In genomic region chr2:133415210-133415876, GRCh38 we compare ENCODE assay signal across 20 cellular contexts.
DNase-seq lines count a peak whose midpoint lies in the region; ATAC-seq and TF ChIP-seq lines count a peak whose summit lies in the region.
"Had no signal": no experiment of that assay in that cellular context is flagged by ENCODE, and none has a peak within 500 bp of the region (broad histone marks: within the 10 kb centered on the region; RNA-seq: fewer than 3 reads in every experiment).

No MANE protein-coding gene starts in this region.

- DNase-seq in BE2C (peak; percentile 18), Karpas-422 (peak; percentile 6), fibroblast of the aortic adventitia (ENCODE audit: low read depth) (peak; percentile 33), myocyte (ENCODE audit: low read depth) (peak; percentile 67), upper lobe of left lung (no peak)
- DNase-seq: ACHN; activated CD4-positive, alpha-beta T cell treated with anti-CD3 and anti-CD28 coated beads, Interleukin-2, amount 10 ng/mL, durations not matched to agents 7 days and 5 days; activated naive CD4-positive, alpha-beta T cell treated with anti-CD3 and anti-CD28 coated beads, Interleukin-2, amount 50 U/mL, for 16 hours; naive B cell; NCI-H1105; NCI-H2029; NCI-H526 treated with DMSO at 0.1 percent for 48 hours; psoas muscle; RPMI8226; stimulated activated CD4-positive, alpha-beta T cell treated with anti-CD3 and anti-CD28 coated beads, Interleukin-2, amount 100 ng/mL, for 48 hours; WERI-Rb-1 had no signal

- H2AFZ ChIP-seq in Karpas-422 (ENCODE audit: low read length) = no peak overlapping the region
- H2AFZ ChIP-seq: GM23248 had no signal

- H4K20me1 ChIP-seq in Karpas-422 (ENCODE audit: insufficient read depth, low read depth, low read length) = no peaks in the 10 kb centered on the region

- ATAC-seq in GM18907 (IDR thresholded peaks at IDR 0.05; ENCODE audit: unreplicated experiment) = no peak
- no peak for ATAC-seq in upper lobe of left lung (ENCODE audit: low FRiP score in 2 of 2)
- ATAC-seq in HG02623 (IDR thresholded peaks at IDR 0.05; ENCODE audit: unreplicated experiment) = no peak
- ATAC-seq: stimulated activated effector memory CD8-positive, alpha-beta T cell treated with anti-CD3 and anti-CD28 coated beads, Interleukin-12 subunit alpha, Interleukin-12 subunit beta, amount 100 ng/mL, for 72 hours had no signal

- H3K79me2 ChIP-seq in Karpas-422 (ENCODE audit: low read length) = no peaks in the 10 kb centered on the region

- H3K4me1 ChIP-seq in BE2C = no peaks in the 10 kb centered on the region
- no peaks in the 10 kb centered on the region for H3K4me1 ChIP-seq in Karpas-422 (ENCODE audit: low read length)
- peaks cover 0 to 6% (median 2%) of the 10 kb centered on the region in 4 donors for H3K4me1 ChIP-seq in upper lobe of left lung
- H3K4me1 ChIP-seq: psoas muscle had no signal

- H3K9ac ChIP-seq in Karpas-422 (ENCODE audit: low read length) = no peak overlapping the region
- H3K9ac ChIP-seq: GM23248 had no signal

- 72 to 76% methylated on average over 3 of the region's 3 CpGs for WGBS in upper lobe of left lung, 2 donors

- no peak for TF ChIP-seq CTCF in BE2C (IDR thresholded peaks at IDR 0.05; ENCODE audit: low read depth, low read length)
- no peak for TF ChIP-seq CTCF in fibroblast of the aortic adventitia (IDR thresholded peaks at IDR 0.05; ENCODE audit: insufficient read depth, low read length)
- no peak for TF ChIP-seq CTCF in upper lobe of left lung (IDR thresholded peaks at IDR 0.05)

- no peak for TF ChIP-seq POLR2A in upper lobe of left lung (IDR thresholded peaks at IDR 0.05)

- H3K36me3 ChIP-seq in BE2C (no peaks in the 10 kb centered on the region), Karpas-422 (ENCODE audit: insufficient read depth, low read length) (no peaks in the 10 kb centered on the region), upper lobe of left lung (no peaks in the 10 kb centered on the region)
- H3K36me3 ChIP-seq: WERI-Rb-1 had no signal

- H3K27me3 ChIP-seq in BE2C = no peaks in the 10 kb centered on the region
- no peaks in the 10 kb centered on the region for H3K27me3 ChIP-seq in Karpas-422 (ENCODE audit: low read length)
- H3K27me3 ChIP-seq in upper lobe of left lung = no peaks in the 10 kb centered on the region

- H3K9me2 ChIP-seq in Karpas-422 (replicated peaks; ENCODE audit: insufficient read depth, low read length) = no peaks in the 10 kb centered on the region

- H3K27ac ChIP-seq in Karpas-422 (ENCODE audit: low read length) = no peak overlapping the region
- H3K27ac ChIP-seq in upper lobe of left lung = no peak overlapping the region
- H3K27ac ChIP-seq: GM23248, psoas muscle, WERI-Rb-1 had no signal

- H3K4me3 ChIP-seq in BE2C (ENCODE audit: low read depth, low read length) (no peak overlapping the region), Karpas-422 (ENCODE audit: low read length) (no peak overlapping the region), fibroblast of the aortic adventitia (ENCODE audit: low read depth, low read length) (no peak overlapping the region), upper lobe of left lung (no peak overlapping the region)
- H3K4me3 ChIP-seq: GM23248, psoas muscle had no signal

- no peak overlapping the region for H3K4me2 ChIP-seq in Karpas-422 (ENCODE audit: low read depth, low read length, poor library complexity, severe bottlenecking)

- H3K9me3 ChIP-seq in BE2C (no peaks in the 10 kb centered on the region), Karpas-422 (ENCODE audit: low read length) (no peaks in the 10 kb centered on the region), upper lobe of left lung (no peaks in the 10 kb centered on the region)
- H3K9me3 ChIP-seq: psoas muscle had no signal

- TF ChIP-seq EP300 in upper lobe of left lung (IDR thresholded peaks at IDR 0.05) = no peak

Comparison
In these comparisons a context has a peak if more than half of its experiments do, and no peak if none do; other contexts are left out.
1. DNase-seq: peak in BE2C (single experiment), Karpas-422 (single experiment), fibroblast of the aortic adventitia (single experiment) and myocyte (single experiment); none in upper lobe of left lung (0 of 2).